2 cellular contexts compared by ENCODE assay signal in the genomic region with DNA sequence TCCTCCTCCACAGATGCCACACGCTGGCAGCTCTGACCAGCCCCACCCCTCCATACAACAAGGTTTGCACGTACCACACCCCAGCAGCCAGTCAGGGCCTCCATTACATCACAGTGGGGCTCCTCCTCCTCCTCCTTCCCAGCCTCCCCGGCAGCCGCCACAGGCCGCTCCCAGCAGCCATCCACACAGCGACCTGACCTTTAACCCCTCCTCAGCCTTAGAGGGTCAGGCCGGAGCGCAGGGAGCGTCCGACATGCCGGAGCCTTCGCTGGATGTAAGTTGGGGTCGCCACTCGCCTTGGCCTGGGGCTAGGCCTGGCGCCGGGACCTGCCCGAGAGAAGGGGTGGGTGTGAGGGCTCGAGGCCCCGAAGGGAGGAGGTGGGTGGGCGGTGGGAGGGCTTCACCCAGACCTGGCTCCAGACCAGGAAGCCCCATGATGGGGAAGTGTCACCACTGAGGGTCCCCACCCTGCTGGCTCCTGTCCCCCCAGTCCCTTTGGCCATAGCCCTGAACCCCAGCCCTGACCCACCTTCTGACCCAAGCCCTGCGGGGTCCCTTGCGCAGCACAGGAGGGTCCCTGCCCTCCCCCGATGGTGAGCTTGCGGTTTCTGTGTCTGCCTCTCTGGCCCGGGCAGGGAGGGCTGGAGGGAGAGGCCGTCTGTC.
TF ChIP-seq lines count a peak whose summit lies in the region.

No MANE protein-coding gene starts in this region.

TF ChIP-seq in IMR-90, 13 proteins besides CTCF, POLR2A, EP300 and RAD21:
- no peak for TF ChIP-seq USF2 (IDR thresholded peaks at IDR 0.05; ENCODE audit: low read depth, low read length)
- no peak for TF ChIP-seq RCOR1 (IDR thresholded peaks at IDR 0.05; ENCODE audit: insufficient replicate concordance, low read length)
- TF ChIP-seq, protein P1, sequence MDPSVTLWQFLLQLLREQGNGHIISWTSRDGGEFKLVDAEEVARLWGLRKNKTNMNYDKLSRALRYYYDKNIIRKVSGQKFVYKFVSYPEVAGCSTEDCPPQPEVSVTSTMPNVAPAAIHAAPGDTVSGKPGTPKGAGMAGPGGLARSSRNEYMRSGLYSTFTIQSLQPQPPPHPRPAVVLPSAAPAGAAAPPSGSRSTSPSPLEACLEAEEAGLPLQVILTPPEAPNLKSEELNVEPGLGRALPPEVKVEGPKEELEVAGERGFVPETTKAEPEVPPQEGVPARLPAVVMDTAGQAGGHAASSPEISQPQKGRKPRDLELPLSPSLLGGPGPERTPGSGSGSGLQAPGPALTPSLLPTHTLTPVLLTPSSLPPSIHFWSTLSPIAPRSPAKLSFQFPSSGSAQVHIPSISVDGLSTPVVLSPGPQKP (IDR thresholded peaks at IDR 0.05; ENCODE audit: borderline replicate concordance, low read depth, low read length), result no peak
- no peak for TF ChIP-seq MAFK (IDR thresholded peaks at IDR 0.05; ENCODE audit: low read depth, low read length)
- TF ChIP-seq FOS (IDR thresholded peaks at IDR 0.05; ENCODE audit: low read depth, low read length), result no peak
- TF ChIP-seq MXI1 (IDR thresholded peaks at IDR 0.05; ENCODE audit: borderline replicate concordance, low read depth, low read length), result no peak
- no peak for TF ChIP-seq BHLHE40 (IDR thresholded peaks at IDR 0.05; ENCODE audit: low read depth, low read length)
- no peak for TF ChIP-seq CHD1 (IDR thresholded peaks at IDR 0.05; ENCODE audit: low read depth, low read length)
- no peak for TF ChIP-seq SMC3 (IDR thresholded peaks at IDR 0.05; ENCODE audit: low read depth, low read length)
- no peak for TF ChIP-seq MAZ (IDR thresholded peaks at IDR 0.05; ENCODE audit: borderline replicate concordance, low read depth, low read length)
- no peak for TF ChIP-seq NFE2L2 (IDR thresholded peaks at IDR 0.05; ENCODE audit: low read depth, low read length)

TF ChIP-seq in GM12878, 131 proteins besides CTCF, POLR2A, EP300 and RAD21:
- no peak for TF ChIP-seq HDAC2 (IDR thresholded peaks at IDR 0.05)
- TF ChIP-seq CREB1 (IDR thresholded peaks at IDR 0.05; ENCODE audit: low read depth), result no peak
- TF ChIP-seq, protein P1 (IDR thresholded peaks at IDR 0.05; ENCODE audit: low read depth, low read length), result no peak
- no peak for TF ChIP-seq JUNB (IDR thresholded peaks at IDR 0.05)
- TF ChIP-seq SKIL (IDR thresholded peaks at IDR 0.05; ENCODE audit: low read depth, poor library complexity, severe bottlenecking), result no peak
- no peak for TF ChIP-seq RELB (IDR thresholded peaks at IDR 0.05; ENCODE audit: low read depth)
- TF ChIP-seq ZNF384 (IDR thresholded peaks at IDR 0.05; ENCODE audit: borderline replicate concordance, low read depth, low read length), result no peak
- no peak for TF ChIP-seq SMAD5 (IDR thresholded peaks at IDR 0.05; ENCODE audit: low read depth)
- no peak for TF ChIP-seq ZNF274 (IDR thresholded peaks at IDR 0.05; ENCODE audit: insufficient read depth, insufficient read length)
- no peak for TF ChIP-seq RAD51 (IDR thresholded peaks at IDR 0.05)
- TF ChIP-seq IRF4 (IDR thresholded peaks at IDR 0.05; ENCODE audit: low read depth, low read length), result no peak
